ENCODE assay signal across 8 cellular contexts in the genomic region with DNA sequence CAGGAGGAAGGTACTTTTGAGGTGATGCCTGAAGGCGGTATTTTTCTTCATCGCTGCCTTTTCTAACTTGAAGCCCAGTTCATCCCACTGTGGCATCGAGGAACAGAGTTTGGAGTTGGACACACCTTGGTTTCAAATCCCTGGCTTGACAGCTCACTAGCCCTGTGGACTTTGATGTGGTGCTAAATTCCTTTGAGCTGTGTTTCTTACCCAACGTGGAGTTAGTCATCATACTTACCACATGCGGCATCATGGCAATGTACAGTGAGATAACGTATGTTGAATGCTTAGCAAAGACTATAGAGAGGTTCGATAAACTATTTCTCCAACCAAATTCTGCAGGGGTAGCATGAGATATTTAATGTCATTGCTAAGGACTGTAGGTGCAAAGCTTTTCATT. TPM values are rescaled to one million over a fixed set of nuclear protein-coding genes. Genes with fewer than 3 reads are reported as not detected.
DNase-seq lines count a peak whose midpoint lies in the region; TF ChIP-seq lines count a peak whose summit lies in the region.

No MANE protein-coding gene starts in this region.

- no peak overlapping the region for H3K4me3 ChIP-seq in adipocyte (ENCODE audit: low read length)
- peak overlapping the region in 2 of 4 donors; percentile 1 to 10 for H3K4me3 ChIP-seq in tibial nerve

- no peak overlapping the region for H3K27ac Mint-ChIP-seq in activated naive CD4-positive, alpha-beta T cell treated with anti-CD3 and anti-CD28 coated beads for 36 hours

- H3K9me3 ChIP-seq in adipocyte (ENCODE audit: control insufficient read depth, low read length) (peaks cover 9% of the 10 kb centered on the region), tibial nerve (peaks cover 0 to 2% (median 0%) of the 10 kb centered on the region in 4 donors)

- no peak for TF ChIP-seq EP300 in tibial nerve (IDR thresholded peaks at IDR 0.05)

- no peak overlapping the region for H3K4me3 Mint-ChIP-seq in activated naive CD4-positive, alpha-beta T cell treated with anti-CD3 and anti-CD28 coated beads for 36 hours

- H3K4me1 Mint-ChIP-seq in activated naive CD4-positive, alpha-beta T cell treated with anti-CD3 and anti-CD28 coated beads for 36 hours (ENCODE audit: low read depth), result peaks cover 41% of the 10 kb centered on the region

- intact Hi-C loops in activated naive CD4-positive, alpha-beta T cell treated with anti-CD3 and anti-CD28 coated beads for 36 hours (cut with micrococcal nuclease), result loop anchor here (5.0 kb wide), 1 partner anchor 55 kb away; no protein-coding TSS in a partner anchor

- CTCF ChIA-PET in activated naive CD4-positive, alpha-beta T cell treated with anti-CD3 and anti-CD28 coated beads for 36 hours (lab: Charles Lee), result interaction anchor here (0.6 kb wide), 1 partner anchor 846 kb away, joined by 3 read pairs; no protein-coding TSS in a partner anchor

- H3K27me3 Mint-ChIP-seq in activated naive CD4-positive, alpha-beta T cell treated with anti-CD3 and anti-CD28 coated beads for 36 hours (ENCODE audit: low read depth), result peaks cover 27% of the 10 kb centered on the region

- H3K27ac ChIP-seq in tibial nerve, result peak overlapping the region; percentile 79 to 98 (median 91)

- H3K9ac ChIP-seq in adipocyte (ENCODE audit: low read length), result no peak overlapping the region

- H3K9me3 Mint-ChIP-seq in activated naive CD4-positive, alpha-beta T cell treated with anti-CD3 and anti-CD28 coated beads for 36 hours, result peaks cover 2% of the 10 kb centered on the region

- H3K4me1 ChIP-seq in adipocyte (ENCODE audit: control insufficient read depth, insufficient read depth, low read length) (peaks cover 30% of the 10 kb centered on the region), tibial nerve (peaks cover 0 to 80% (median 54%) of the 10 kb centered on the region in 4 donors)

- TF ChIP-seq CTCF in tibial nerve (IDR thresholded peaks at IDR 0.05), result no peak
- no peak for TF ChIP-seq CTCF in GM10266 (IDR thresholded peaks at IDR 0.05; ENCODE audit: control insufficient read depth, insufficient read depth, low read depth, missing control alignments)

- WGBS in tibial nerve, 2 donors, result 37 to 38% methylated on average over 7 of the region's 7 CpGs

- no peak for TF ChIP-seq POLR2A in tibial nerve (IDR thresholded peaks at IDR 0.05)

- no peaks in the 10 kb centered on the region for H3K36me3 Mint-ChIP-seq in activated naive CD4-positive, alpha-beta T cell treated with anti-CD3 and anti-CD28 coated beads for 36 hours (ENCODE audit: low read depth)

- peak; percentile 22 for DNase-seq in activated naive CD4-positive, alpha-beta T cell treated with anti-CD3 and anti-CD28 coated beads for 36 hours
- no peak for DNase-seq in activated naive CD4-positive, alpha-beta T cell (lab: John Stamatoyannopoulos, UW)
- DNase-seq in adipocyte (ENCODE audit: low read depth) (peak; percentile 43), islet precursor cell (peak; percentile 73), tibial nerve (ENCODE audit: low spot score in 2 of 2) (no peak), cerebellum (ENCODE audit: low spot score) (no peak), GM10266 (ENCODE audit: extremely low spot score) (no peak), COR-L47 (lab: John Stamatoyannopoulos, UW) (no peak)

- H3K36me3 ChIP-seq in adipocyte (ENCODE audit: control insufficient read depth, insufficient read depth, low read length, severe bottlenecking) (no peaks in the 10 kb centered on the region), tibial nerve (no peaks in the 10 kb centered on the region)

- H3K27me3 ChIP-seq in adipocyte (replicated peaks; ENCODE audit: control insufficient read depth, insufficient read depth, low read length) (peaks cover 28% of the 10 kb centered on the region), tibial nerve (no peaks in the 10 kb centered on the region)

RNA-seq across cellular contexts. Expression of a gene that starts 3.4 kb away (rescaled TPM):
- 1 to 10 TPM in 1 of 2 experiments, under 1 TPM in 1; 0.48 to 1.1 TPM for total RNA-seq in activated naive CD4-positive, alpha-beta T cell treated with anti-CD3 and anti-CD28 coated beads for 36 hours
- total RNA-seq in tibial nerve (10 to 100 TPM; 33.3 to 73.9 (median 63.1) TPM), cerebellum (5.9 TPM)

Comparison
In these comparisons a context has a peak if more than half of its experiments do, and no peak if none do; other contexts are left out.
1. DNase-seq: peak in activated naive CD4-positive, alpha-beta T cell treated with anti-CD3 and anti-CD28 coated beads for 36 hours (single experiment), adipocyte (single experiment) and islet precursor cell (single experiment); none in activated naive CD4-positive, alpha-beta T cell (0 of 4), tibial nerve (0 of 2), cerebellum (single experiment), GM10266 (single experiment) and COR-L47 (single experiment).